In the genomic region with DNA sequence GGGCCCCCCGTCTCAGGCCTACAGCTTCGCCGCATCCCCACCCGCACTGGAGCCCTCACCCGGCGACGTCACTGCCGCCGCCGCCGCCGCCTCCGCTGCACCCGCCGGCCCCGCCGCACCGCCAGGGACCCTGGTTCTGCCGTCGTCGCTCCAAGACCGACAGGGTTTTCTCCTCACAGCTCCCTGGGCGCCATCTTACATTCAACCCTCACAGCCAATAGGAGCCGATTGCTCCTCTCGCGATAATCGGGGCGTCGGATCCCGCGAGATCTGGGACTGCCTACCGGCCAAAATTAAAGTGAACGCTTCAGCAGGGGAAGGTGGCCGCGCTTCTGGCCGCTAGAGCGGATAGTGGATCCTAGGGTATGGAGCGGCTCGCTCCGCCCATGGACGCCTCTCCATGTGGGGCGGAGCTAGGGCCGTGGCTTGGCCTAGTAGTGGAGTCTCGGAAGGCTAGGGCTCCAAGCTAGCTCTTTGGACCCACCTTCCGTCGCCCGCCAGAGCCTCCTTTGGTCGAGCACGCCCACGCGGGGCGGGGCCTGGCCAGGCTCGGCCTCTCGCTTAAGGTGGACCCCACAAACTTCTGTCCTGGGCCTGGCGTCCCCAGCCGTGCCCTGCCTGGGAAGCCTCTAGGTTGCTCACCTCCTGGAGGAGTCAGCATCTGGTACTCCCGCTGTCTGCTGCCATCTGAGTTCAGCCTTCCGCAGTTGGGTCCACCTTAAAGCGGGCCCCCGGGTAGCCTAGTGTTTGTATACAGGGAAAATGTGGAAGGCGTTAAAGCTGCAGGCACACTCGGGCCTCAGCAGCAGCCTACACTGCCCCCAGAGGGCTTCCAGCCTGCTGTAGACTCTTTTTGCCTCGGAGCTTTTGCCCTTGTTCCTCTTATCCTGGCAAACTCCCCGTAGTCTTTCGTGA, we compare ENCODE assay signal across 8 cellular contexts. TPM values are rescaled to one million over a fixed set of nuclear protein-coding genes. Genes with fewer than 3 reads are reported as not detected.
DNase-seq lines count a peak whose midpoint lies in the region; FAIRE-seq and TF ChIP-seq lines count a peak whose summit lies in the region.

A gene with protein sequence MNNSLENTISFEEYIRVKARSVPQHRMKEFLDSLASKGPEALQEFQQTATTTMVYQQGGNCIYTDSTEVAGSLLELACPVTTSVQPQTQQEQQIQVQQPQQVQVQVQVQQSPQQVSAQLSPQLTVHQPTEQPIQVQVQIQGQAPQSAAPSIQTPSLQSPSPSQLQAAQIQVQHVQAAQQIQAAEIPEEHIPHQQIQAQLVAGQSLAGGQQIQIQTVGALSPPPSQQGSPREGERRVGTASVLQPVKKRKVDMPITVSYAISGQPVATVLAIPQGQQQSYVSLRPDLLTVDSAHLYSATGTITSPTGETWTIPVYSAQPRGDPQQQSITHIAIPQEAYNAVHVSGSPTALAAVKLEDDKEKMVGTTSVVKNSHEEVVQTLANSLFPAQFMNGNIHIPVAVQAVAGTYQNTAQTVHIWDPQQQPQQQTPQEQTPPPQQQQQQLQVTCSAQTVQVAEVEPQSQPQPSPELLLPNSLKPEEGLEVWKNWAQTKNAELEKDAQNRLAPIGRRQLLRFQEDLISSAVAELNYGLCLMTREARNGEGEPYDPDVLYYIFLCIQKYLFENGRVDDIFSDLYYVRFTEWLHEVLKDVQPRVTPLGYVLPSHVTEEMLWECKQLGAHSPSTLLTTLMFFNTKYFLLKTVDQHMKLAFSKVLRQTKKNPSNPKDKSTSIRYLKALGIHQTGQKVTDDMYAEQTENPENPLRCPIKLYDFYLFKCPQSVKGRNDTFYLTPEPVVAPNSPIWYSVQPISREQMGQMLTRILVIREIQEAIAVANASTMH (minus strand): TSS at position 219 of the 915 bp plus-strand sequence. CDS start 17,054 bp downstream, outside the sequence.

- DNase-seq in HFFc6 (peak; percentile 99), NAMALWA (ENCODE audit: low spot score) (peak; percentile 96), SK-N-DZ (ENCODE audit: low spot score) (peak; percentile 98), frontal cortex (ENCODE audit: low spot score in 2 of 2) (peak; percentile 90 to 91), non-pigmented ciliary epithelial cell (ENCODE audit: low read depth) (peak; percentile 92), superior temporal gyrus (ENCODE audit: extremely low spot score) (peak; percentile 99)
- DNase-seq in activated naive CD4-positive, alpha-beta T cell treated with anti-CD3 and anti-CD28 coated beads for 36 hours = peak; percentile 99

- H3K9me3 Mint-ChIP-seq in HFFc6 = no peaks in the 10 kb centered on the region
- H3K9me3 Mint-ChIP-seq in activated naive CD4-positive, alpha-beta T cell treated with anti-CD3 and anti-CD28 coated beads for 36 hours = no peaks in the 10 kb centered on the region

- H3K4me3 ChIP-seq in GM08714 (ENCODE audit: low read length) = peak within 1 kb of the TSS; percentile 77

- intact Hi-C loops in activated naive CD4-positive, alpha-beta T cell treated with anti-CD3 and anti-CD28 coated beads for 36 hours (cut with micrococcal nuclease) = loop anchor here (1.0 to 5.0 kb wide), 15 partner anchors 10 to 578 kb away; partner anchors contain the start of genes APEH, ARIH2, DAG1 and IMPDH2

- H3K4me3 Mint-ChIP-seq in HFFc6 = peak within 1 kb of the TSS; percentile 95
- peak within 1 kb of the TSS; percentile 94 for H3K4me3 Mint-ChIP-seq in activated naive CD4-positive, alpha-beta T cell treated with anti-CD3 and anti-CD28 coated beads for 36 hours

- FAIRE-seq in frontal cortex (lab: Jason Lieb, UNC) = no peak

- H3K27me3 Mint-ChIP-seq in HFFc6 (ENCODE audit: insufficient read depth) = peaks cover 2% of the 10 kb centered on the region
- no peaks in the 10 kb centered on the region for H3K27me3 Mint-ChIP-seq in activated naive CD4-positive, alpha-beta T cell treated with anti-CD3 and anti-CD28 coated beads for 36 hours (ENCODE audit: low read depth)

- TF ChIP-seq CTCF in HFFc6 (IDR thresholded peaks at IDR 0.05) = peak; percentile 64

- CTCF ChIA-PET in activated naive CD4-positive, alpha-beta T cell treated with anti-CD3 and anti-CD28 coated beads for 36 hours (lab: Charles Lee) = interaction anchor here (0.5 to 5.0 kb wide), 16 partner anchors 11 to 459 kb away, joined by 3 to 19 read pairs (median 4); partner anchors contain the start of genes KLHDC8B, NDUFAF3, QARS1 and SLC26A6

- H3K27ac Mint-ChIP-seq in HFFc6 = peak within 1 kb of the TSS; percentile 99
- peak within 1 kb of the TSS; percentile 94 for H3K27ac Mint-ChIP-seq in activated naive CD4-positive, alpha-beta T cell treated with anti-CD3 and anti-CD28 coated beads for 36 hours

- peaks cover 35% of the 10 kb centered on the region for H3K4me1 Mint-ChIP-seq in HFFc6 (ENCODE audit: low read depth)
- H3K4me1 Mint-ChIP-seq in activated naive CD4-positive, alpha-beta T cell treated with anti-CD3 and anti-CD28 coated beads for 36 hours (ENCODE audit: low read depth) = peaks cover 35% of the 10 kb centered on the region

- peaks cover 12% of the 10 kb centered on the region for H3K36me3 Mint-ChIP-seq in HFFc6 (ENCODE audit: low read depth)
- peaks cover 15% of the 10 kb centered on the region for H3K36me3 Mint-ChIP-seq in activated naive CD4-positive, alpha-beta T cell treated with anti-CD3 and anti-CD28 coated beads for 36 hours (ENCODE audit: low read depth)

RNA-seq across cellular contexts. Expression of the gene that starts here (rescaled TPM):
- total RNA-seq in HFFc6 (2021; fragmentation: NEBNext Ultra II Directional; extraction: Animal tissue kit (Norgen Biotek cat#: 25700)) = 100 to 1,000 TPM in 2 of 6 experiments, 10 to 100 TPM in 4; 88.7 to 106 (median 94.6) TPM
- 61.9 and 84.1 TPM in 2 replicates for polyA plus RNA-seq in SK-N-DZ (2014; cell fraction: cytosol; rRNA removed)
- polyA plus RNA-seq in SK-N-DZ (2014; cell fraction: nucleus; rRNA removed) = 195 and 210 TPM in 2 replicates
- 100 to 1,000 TPM; 100 to 111 TPM for total RNA-seq in activated naive CD4-positive, alpha-beta T cell treated with anti-CD3 and anti-CD28 coated beads for 36 hours
- total RNA-seq in frontal cortex = 148 TPM

Comparison
In these comparisons a context has a peak if more than half of its experiments do, and no peak if none do; other contexts are left out.
1. Peak in every context shown above with its lines: DNase-seq and H3K4me3 ChIP-seq.